1 cellular context compared by ENCODE assay signal in the genomic region with DNA sequence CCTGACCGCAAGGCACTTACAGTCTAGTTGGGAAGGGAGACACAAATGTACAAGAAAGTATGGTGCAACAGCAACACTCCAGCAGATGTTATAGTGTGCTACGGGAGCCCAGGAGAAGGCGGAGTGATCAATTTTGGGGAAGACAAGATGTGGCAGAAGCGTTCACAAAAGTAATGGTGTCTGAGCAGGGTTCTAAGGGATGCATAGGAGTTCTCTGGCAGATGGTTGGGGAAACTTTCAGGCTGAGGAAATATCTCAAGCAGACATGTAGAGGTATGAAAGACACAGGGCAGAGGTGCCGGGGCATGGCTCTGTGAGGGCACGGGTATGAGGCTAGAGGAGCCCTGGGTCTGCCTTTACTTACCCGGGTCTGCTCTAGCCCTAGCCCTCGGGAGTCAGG.
TF ChIP-seq lines count a peak whose summit lies in the region.

No MANE protein-coding gene starts in this region.

TF ChIP-seq in WTC11, 78 proteins besides CTCF, POLR2A, EP300 and RAD21 (continued from another document):
- TF ChIP-seq, protein P1, sequence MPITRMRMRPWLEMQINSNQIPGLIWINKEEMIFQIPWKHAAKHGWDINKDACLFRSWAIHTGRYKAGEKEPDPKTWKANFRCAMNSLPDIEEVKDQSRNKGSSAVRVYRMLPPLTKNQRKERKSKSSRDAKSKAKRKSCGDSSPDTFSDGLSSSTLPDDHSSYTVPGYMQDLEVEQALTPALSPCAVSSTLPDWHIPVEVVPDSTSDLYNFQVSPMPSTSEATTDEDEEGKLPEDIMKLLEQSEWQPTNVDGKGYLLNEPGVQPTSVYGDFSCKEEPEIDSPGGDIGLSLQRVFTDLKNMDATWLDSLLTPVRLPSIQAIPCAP (CRISPR knock-in tag; IDR thresholded peaks at IDR 0.05) = no peak
- TF ChIP-seq NFYB (CRISPR knock-in tag; conservative IDR thresholded peaks at IDR 0.05; ENCODE audit: low read depth) = no peak
- TF ChIP-seq, protein P2, sequence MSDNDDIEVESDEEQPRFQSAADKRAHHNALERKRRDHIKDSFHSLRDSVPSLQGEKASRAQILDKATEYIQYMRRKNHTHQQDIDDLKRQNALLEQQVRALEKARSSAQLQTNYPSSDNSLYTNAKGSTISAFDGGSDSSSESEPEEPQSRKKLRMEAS (CRISPR knock-in tag; IDR thresholded peaks at IDR 0.05) = no peak
